1 cellular context compared by ENCODE assay signal in genomic region chr3:9743548-9743947, GRCh38.
TF ChIP-seq lines count a peak whose summit lies in the region.

No MANE protein-coding gene starts in this region.

TF ChIP-seq in K562, 482 proteins besides CTCF, POLR2A, EP300 and RAD21:
- TF ChIP-seq SRF (CRISPR knock-in tag; IDR thresholded peaks at IDR 0.05) (no peak), POLR2G (IDR thresholded peaks at IDR 0.05; ENCODE audit: low read depth, low read length) (0 out of 2 replicates have a peak, but pooled peaks have one; percentile 42)
TF ChIP-seq in K562: peak in this region for 1.
